12 cellular contexts compared by ENCODE assay signal in the genomic region with DNA sequence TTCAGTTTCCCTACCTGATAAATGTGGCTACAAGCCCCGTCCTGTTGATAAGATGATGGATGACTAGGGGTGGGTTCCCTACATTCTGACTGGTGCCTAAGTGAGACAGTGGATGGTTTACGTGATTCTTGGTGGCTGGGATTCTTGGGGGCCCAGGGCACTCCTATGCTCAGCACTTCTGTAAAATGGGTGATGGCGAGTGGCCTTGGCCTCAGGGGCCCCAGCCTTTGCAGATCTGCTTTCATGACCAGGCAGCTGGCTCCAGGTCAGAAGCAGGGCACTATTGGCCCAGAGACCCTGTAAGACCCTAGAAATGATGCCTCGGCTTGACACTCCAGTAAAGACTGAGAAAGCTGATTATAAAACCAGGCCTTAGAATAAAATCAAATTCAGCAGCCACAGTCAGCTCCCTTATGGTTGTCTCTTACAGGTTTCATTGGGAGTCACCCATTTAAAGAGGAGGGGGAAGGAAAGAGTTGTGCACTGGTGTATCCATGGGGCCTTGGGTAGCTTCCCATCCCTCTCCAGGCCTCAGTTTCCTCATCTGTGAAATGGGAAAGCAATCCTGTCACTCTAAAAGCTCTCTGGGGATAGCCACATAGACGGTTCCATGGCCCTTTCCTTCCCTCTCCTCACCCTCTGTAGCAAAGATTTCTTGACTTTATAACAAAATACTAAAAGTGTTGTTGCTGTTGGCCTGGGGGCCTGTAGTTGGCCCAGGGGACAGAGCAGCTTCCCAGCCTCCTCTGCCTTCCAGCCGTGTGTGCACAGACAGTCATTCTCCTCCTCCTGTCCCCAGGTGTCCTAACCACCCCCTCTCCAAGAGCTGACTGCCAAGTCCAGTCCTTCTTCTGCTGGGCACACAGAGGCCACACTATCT. TPM values are rescaled to one million over a fixed set of nuclear protein-coding genes. Genes with fewer than 3 reads are reported as not detected.
DNase-seq lines count a peak whose midpoint lies in the region; FAIRE-seq and TF ChIP-seq lines count a peak whose summit lies in the region.
"Had no signal": no experiment of that assay in that cellular context is flagged by ENCODE, and none has a peak within 500 bp of the region (broad histone marks: within the 10 kb centered on the region; RNA-seq: fewer than 3 reads in every experiment).

No MANE protein-coding gene starts in this region.

- H3K4me1 ChIP-seq in Peyer's patch = peaks cover 0 to 18% (median 4%) of the 10 kb centered on the region in 4 donors
- peaks cover 0 to 29% (median 0%) of the 10 kb centered on the region in 4 donors for H3K4me1 ChIP-seq in stomach

- TF ChIP-seq POLR2A in Peyer's patch (IDR thresholded peaks at IDR 0.05) = no peak
- no peak for TF ChIP-seq POLR2A in stomach (IDR thresholded peaks at IDR 0.05)

- WGBS in stomach, 5 donors = 73 to 94% (median 85%) methylated on average over 6 of the region's 6 CpGs

- no peaks in the 10 kb centered on the region for H3K9me3 Mint-ChIP-seq in immature natural killer cell

- H3K27ac Mint-ChIP-seq in immature natural killer cell = peak overlapping the region; percentile 90 to 98 (median 96)

- H3K36me3 Mint-ChIP-seq in immature natural killer cell = peaks cover 16 to 35% (median 20%) of the 10 kb centered on the region in 3 donors

- peaks cover 77 to 85% of the 10 kb centered on the region in 2 donors for H3K4me1 Mint-ChIP-seq in immature natural killer cell

- intact Hi-C loops in stomach (cut with DNase I; ENCODE audit: low total_unique reads) = no loop called here

- H3K4me3 ChIP-seq in Peyer's patch = peak overlapping the region; percentile 39 to 58 (median 46)
- H3K4me3 ChIP-seq in stomach = peak overlapping the region in 3 of 4 donors; percentile 35 to 41 (median 37)

- peaks cover 0 to 2% (median 0%) of the 10 kb centered on the region in 3 donors for H3K36me3 ChIP-seq in Peyer's patch
- H3K36me3 ChIP-seq in stomach = peaks cover 0 to 19% (median 9%) of the 10 kb centered on the region in 4 donors

- no peak for TF ChIP-seq EP300 in stomach (IDR thresholded peaks at IDR 0.05)

- H3K9me3 ChIP-seq in Peyer's patch (no peaks in the 10 kb centered on the region), stomach (no peaks in the 10 kb centered on the region)

- H3K4me3 Mint-ChIP-seq in immature natural killer cell = peak overlapping the region; percentile 88 to 92 (median 90)

- peaks cover 0 to 9% (median 2%) of the 10 kb centered on the region in 3 donors for H3K27me3 Mint-ChIP-seq in immature natural killer cell (ENCODE audit: low read depth in 3 of 3)

- FAIRE-seq in urothelium cell line (lab: Jason Lieb, UNC) = no peak

- H3K27me3 ChIP-seq in Peyer's patch = no peaks in the 10 kb centered on the region
- no peaks in the 10 kb centered on the region for H3K27me3 ChIP-seq in stomach

- peak overlapping the region; percentile 67 to 87 (median 78) for H3K27ac ChIP-seq in Peyer's patch
- peak overlapping the region in 2 of 5 donors; percentile 76 to 77 for H3K27ac ChIP-seq in stomach
- H3K27ac ChIP-seq: KMS-11 had no signal

- peak; percentile 57 for DNase-seq in activated effector memory CD4-positive, alpha-beta T cell treated with anti-CD3 and anti-CD28 coated beads, Interleukin-2, amount 50 U/mL, for 16 hours
- no peak for DNase-seq in activated effector memory CD4-positive, alpha-beta T cell treated with Interleukin-2 at 50 U/mL for 16 hours
- DNase-seq in Peyer's patch = no peak
- no peak for DNase-seq in immature natural killer cell
- DNase-seq in stomach = no peak
- DNase-seq in urothelium cell line (ENCODE audit: low spot score) = no peak
- DNase-seq in GM19240 (ENCODE audit: insufficient read length, low spot score) = no peak
- no peak for DNase-seq in SHP77 treated with DMSO at 0.1 percent for 48 hours (lab: John Stamatoyannopoulos, UW)
- DNase-seq: activated CD4-positive, alpha-beta T cell treated with anti-CD3 and anti-CD28 coated beads, Interleukin-2, amount 50 U/mL, for 4 hours; NCI-H2081; nucleus accumbens had no signal

- TF ChIP-seq CTCF in Peyer's patch (IDR thresholded peaks at IDR 0.05) (no peak), stomach (IDR thresholded peaks at IDR 0.05) (no peak)

RNA-seq across cellular contexts. Expression of a gene that starts 1.2 kb away (rescaled TPM):
- total RNA-seq in Peyer's patch = 10 to 100 TPM in 1 of 4 donors, 1 to 10 TPM in 3; 1.3 to 10.7 (median 2.3) TPM
- polyA plus RNA-seq in immature natural killer cell = 10 to 100 TPM; 28.7 to 74.9 (median 30.9) TPM
- 1 to 10 TPM in 2 of 5 donors, under 1 TPM in 2, not detected in 1; 0.29 to 7.4 (median 1.0) TPM for total RNA-seq in stomach
- polyA plus RNA-seq in stomach = 1 to 10 TPM; 1.0 to 1.4 (median 1.1) TPM

RNA-seq across cellular contexts. Expression of a gene that starts 13.5 kb away (rescaled TPM):
- total RNA-seq in Peyer's patch = 1 to 10 TPM in 2 of 4 donors, not detected in 2; 1.7 to 4.1 TPM
- polyA plus RNA-seq in immature natural killer cell = 1 to 10 TPM in 1 of 3 donors, under 1 TPM in 1, not detected in 1; 0.76 to 1.5 TPM
- 1 to 10 TPM in 4 of 5 donors, not detected in 1; 1.8 to 6.2 (median 3.5) TPM for total RNA-seq in stomach
- 1 to 10 TPM in 1 of 3 donors, under 1 TPM in 2; 0.56 to 3.7 (median 0.61) TPM for polyA plus RNA-seq in stomach
